Comparison of ENCODE assay signal across 1 cellular context in the genomic region with DNA sequence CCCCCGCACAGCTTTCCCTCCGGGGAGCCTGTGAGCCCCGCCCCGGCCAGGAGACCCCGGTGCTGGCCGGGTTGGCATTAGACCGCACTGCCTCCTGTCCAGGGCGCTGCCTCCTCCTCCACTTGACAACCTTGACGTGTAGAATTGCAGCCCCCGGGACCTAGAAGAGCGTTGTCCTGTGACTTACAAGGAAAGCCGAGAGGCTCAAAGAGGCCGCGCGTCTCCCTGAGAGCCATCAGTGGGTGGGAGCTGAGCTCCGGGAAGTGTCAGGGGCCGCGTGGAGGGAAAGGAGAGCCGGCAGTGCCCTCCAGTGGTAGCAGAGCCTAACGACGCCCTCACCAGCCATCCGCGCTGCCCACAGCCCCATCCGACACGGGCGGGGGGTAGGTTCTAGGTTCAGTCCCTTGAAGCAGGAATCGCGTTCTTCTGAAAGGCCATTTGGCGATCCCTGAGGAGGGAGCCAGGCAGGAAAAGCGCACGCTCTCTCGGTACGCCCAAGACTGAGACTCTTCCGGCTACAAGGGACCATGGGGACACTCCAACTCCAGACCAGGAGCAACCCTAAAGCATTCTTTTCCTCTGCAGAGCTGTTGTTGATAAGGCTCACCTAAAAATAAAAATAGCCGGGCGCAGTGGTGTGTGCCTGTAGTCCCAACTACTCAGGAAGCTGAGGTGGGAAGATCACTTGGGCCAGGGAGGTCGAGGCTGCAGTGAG.
TF ChIP-seq lines count a peak whose summit lies in the region.

No MANE protein-coding gene starts in this region.

TF ChIP-seq in PFSK-1, 5 proteins besides CTCF, POLR2A, EP300 and RAD21 (continued from another document):
- TF ChIP-seq, protein P1, sequence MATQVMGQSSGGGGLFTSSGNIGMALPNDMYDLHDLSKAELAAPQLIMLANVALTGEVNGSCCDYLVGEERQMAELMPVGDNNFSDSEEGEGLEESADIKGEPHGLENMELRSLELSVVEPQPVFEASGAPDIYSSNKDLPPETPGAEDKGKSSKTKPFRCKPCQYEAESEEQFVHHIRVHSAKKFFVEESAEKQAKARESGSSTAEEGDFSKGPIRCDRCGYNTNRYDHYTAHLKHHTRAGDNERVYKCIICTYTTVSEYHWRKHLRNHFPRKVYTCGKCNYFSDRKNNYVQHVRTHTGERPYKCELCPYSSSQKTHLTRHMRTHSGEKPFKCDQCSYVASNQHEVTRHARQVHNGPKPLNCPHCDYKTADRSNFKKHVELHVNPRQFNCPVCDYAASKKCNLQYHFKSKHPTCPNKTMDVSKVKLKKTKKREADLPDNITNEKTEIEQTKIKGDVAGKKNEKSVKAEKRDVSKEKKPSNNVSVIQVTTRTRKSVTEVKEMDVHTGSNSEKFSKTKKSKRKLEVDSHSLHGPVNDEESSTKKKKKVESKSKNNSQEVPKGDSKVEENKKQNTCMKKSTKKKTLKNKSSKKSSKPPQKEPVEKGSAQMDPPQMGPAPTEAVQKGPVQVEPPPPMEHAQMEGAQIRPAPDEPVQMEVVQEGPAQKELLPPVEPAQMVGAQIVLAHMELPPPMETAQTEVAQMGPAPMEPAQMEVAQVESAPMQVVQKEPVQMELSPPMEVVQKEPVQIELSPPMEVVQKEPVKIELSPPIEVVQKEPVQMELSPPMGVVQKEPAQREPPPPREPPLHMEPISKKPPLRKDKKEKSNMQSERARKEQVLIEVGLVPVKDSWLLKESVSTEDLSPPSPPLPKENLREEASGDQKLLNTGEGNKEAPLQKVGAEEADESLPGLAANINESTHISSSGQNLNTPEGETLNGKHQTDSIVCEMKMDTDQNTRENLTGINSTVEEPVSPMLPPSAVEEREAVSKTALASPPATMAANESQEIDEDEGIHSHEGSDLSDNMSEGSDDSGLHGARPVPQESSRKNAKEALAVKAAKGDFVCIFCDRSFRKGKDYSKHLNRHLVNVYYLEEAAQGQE (IDR thresholded peaks at IDR 0.05; ENCODE audit: insufficient read depth in 1 of 2, low read depth in 2 of 2, low read length in 2 of 2): no peak
- TF ChIP-seq POLR2AphosphoS5 (IDR thresholded peaks at IDR 0.05; ENCODE audit: low read depth, low read length): no peak
- no peak for TF ChIP-seq TAF1 (IDR thresholded peaks at IDR 0.05; ENCODE audit: borderline replicate concordance, insufficient read depth, low read length)
